In genomic region chrX:123927845-123928244, GRCh38 we compare ENCODE assay signal across 24 cellular contexts.
"Had no signal": no experiment of that assay in that cellular context is flagged by ENCODE, and none has a peak within 500 bp of the region (broad histone marks: within the 10 kb centered on the region; RNA-seq: fewer than 3 reads in every experiment).

No MANE protein-coding gene starts in this region.

- H3K4me3 Mint-ChIP-seq: activated B cell treated with CpG ODN at 0.5 μM for 24 hours; activated CD4-positive, alpha-beta memory T cell treated with anti-CD3 and anti-CD28 coated beads for 36 hours; activated CD4-positive, alpha-beta T cell treated with anti-CD3 and anti-CD28 coated beads, Interleukin-2, amount 10 ng/mL, durations not matched to agents 24 days and 14 days; activated naive CD8-positive, alpha-beta T cell treated with anti-CD3 and anti-CD28 coated beads, Interleukin-2, amount 50 U/mL, for 24 hours; activated T-cell treated with anti-CD3 and anti-CD28 coated beads, Interleukin-2, amount 50 U/mL, for 4 hours had no signal

- H3K27ac Mint-ChIP-seq: activated B cell treated with CpG ODN at 0.5 μM for 24 hours; activated CD4-positive, alpha-beta memory T cell treated with anti-CD3 and anti-CD28 coated beads for 36 hours; activated CD4-positive, alpha-beta T cell treated with anti-CD3 and anti-CD28 coated beads, Interleukin-2, amount 10 ng/mL, durations not matched to agents 24 days and 14 days; activated naive CD4-positive, alpha-beta T cell treated with anti-CD3 and anti-CD28 coated beads, Interleukin-2, amount 50 U/mL, for 72 hours; activated naive CD8-positive, alpha-beta T cell treated with anti-CD3 and anti-CD28 coated beads, Interleukin-2, amount 50 U/mL, for 24 hours had no signal

- H3K27me3 Mint-ChIP-seq: activated B cell treated with CpG ODN at 0.5 μM for 24 hours; activated CD4-positive, alpha-beta memory T cell treated with anti-CD3 and anti-CD28 coated beads for 36 hours had no signal

- H3K9me3 Mint-ChIP-seq: activated T-cell treated with anti-CD3 and anti-CD28 coated beads, Interleukin-2, amount 50 U/mL, for 4 hours had no signal

- DNase-seq: activated B cell treated with CpG ODN at 0.5 μM for 24 hours; activated CD4-positive, alpha-beta memory T cell treated with anti-CD3 and anti-CD28 coated beads for 36 hours; activated CD4-positive, alpha-beta T cell treated with anti-CD3 and anti-CD28 coated beads for 1 hour; activated CD4-positive, alpha-beta T cell treated with anti-CD3 and anti-CD28 coated beads, Interleukin-2, amount 10 ng/mL, durations not matched to agents 24 days and 14 days; activated CD8-positive, alpha-beta memory T cell treated with anti-CD3 and anti-CD28 coated beads for 24 hours; activated effector memory CD4-positive, alpha-beta T cell treated with anti-CD3 and anti-CD28 coated beads, Interleukin-2, amount 50 U/mL, for 16 hours; activated naive CD4-positive, alpha-beta T cell treated with Interleukin-2 at 50 U/mL for 16 hours; activated naive CD8-positive, alpha-beta T cell treated with anti-CD3 and anti-CD28 coated beads, Interleukin-2, amount 50 U/mL, for 24 hours; activated T-cell treated with anti-CD3 and anti-CD28 coated beads, Interleukin-2, amount 50 U/mL, for 4 hours; amygdala; cerebellar nuclear complex; MM.1S; NCI-H1105; NCI-H1436; NCI-H1694 treated with DMSO at 0.1 percent for 48 hours; NCI-H2029 treated with DMSO at 0.1 percent for 48 hours; NCI-H510A treated with DMSO at 0.1 percent for 48 hours; NCI-H69; NK-92 treated with Interleukin-12 subunit alpha and Interleukin-12 subunit beta, amount 100 ng/mL, for 24 hours; PC-9; SHP77 treated with DMSO at 0.1 percent for 48 hours; T-helper 2 cell had no signal

- ATAC-seq: activated naive CD4-positive, alpha-beta T cell treated with anti-CD3 and anti-CD28 coated beads, Interleukin-2, amount 50 U/mL, for 72 hours; activated naive CD8-positive, alpha-beta T cell treated with anti-CD3 and anti-CD28 coated beads, Interleukin-2, amount 50 U/mL, for 24 hours; activated T-cell treated with anti-CD3 and anti-CD28 coated beads, Interleukin-2, amount 50 U/mL, for 4 hours; HepG2 had no signal

- H3K4me1 Mint-ChIP-seq: activated B cell treated with CpG ODN at 0.5 μM for 24 hours; activated CD4-positive, alpha-beta T cell treated with anti-CD3 and anti-CD28 coated beads, Interleukin-2, amount 10 ng/mL, durations not matched to agents 24 days and 14 days; activated naive CD8-positive, alpha-beta T cell treated with anti-CD3 and anti-CD28 coated beads, Interleukin-2, amount 50 U/mL, for 24 hours had no signal

- H3K36me3 Mint-ChIP-seq: activated CD4-positive, alpha-beta memory T cell treated with anti-CD3 and anti-CD28 coated beads for 36 hours had no signal
